21 cellular contexts compared by ENCODE assay signal in genomic region chr2:174094542-174094941, GRCh38.
DNase-seq lines count a peak whose midpoint lies in the region; FAIRE-seq and TF ChIP-seq lines count a peak whose summit lies in the region.
"Had no signal": no experiment of that assay in that cellular context is flagged by ENCODE, and none has a peak within 500 bp of the region (broad histone marks: within the 10 kb centered on the region; RNA-seq: fewer than 3 reads in every experiment).

No MANE protein-coding gene starts in this region.

- WGBS in ovary, 3 donors = 93% methylated on average over 5 of the region's 5 CpGs

- H3K9me3 ChIP-seq in HAP-1 (no peaks in the 10 kb centered on the region; the same call in 1 of the 2 replicates), kidney (ENCODE audit: control insufficient read depth in 1 of 2, low read length in 2 of 2) (no peaks in the 10 kb centered on the region), ovary (no peaks in the 10 kb centered on the region)
- H3K9me3 ChIP-seq: BLaER1 had no signal

- TF ChIP-seq POLR2A in ovary (IDR thresholded peaks at IDR 0.05) = no peak

- peak overlapping the region; percentile 10 for H3K27ac Mint-ChIP-seq in progenitor cell of endocrine pancreas
- H3K27ac Mint-ChIP-seq: B cell; CD4-positive, CD25-positive, alpha-beta regulatory T cell; CD8-positive, alpha-beta memory T cell; HFFc6 had no signal

- H3K9ac ChIP-seq in kidney (ENCODE audit: low read length in 2 of 2) = no peak overlapping the region
- H3K9ac ChIP-seq: BLaER1, GM23248 had no signal

- H3K27me3 Mint-ChIP-seq in progenitor cell of endocrine pancreas = no peaks in the 10 kb centered on the region
- H3K27me3 Mint-ChIP-seq: B cell; CD4-positive, CD25-positive, alpha-beta regulatory T cell; CD8-positive, alpha-beta memory T cell had no signal

- H3K36me3 ChIP-seq in HAP-1 (replicated peaks) = no peaks in the 10 kb centered on the region
- no peaks in the 10 kb centered on the region for H3K36me3 ChIP-seq in kidney (ENCODE audit: control insufficient read depth in 1 of 2, insufficient read depth in 2 of 2, low read length in 2 of 2)
- no peaks in the 10 kb centered on the region for H3K36me3 ChIP-seq in ovary

- TF ChIP-seq CTCF in kidney (IDR thresholded peaks at IDR 0.05; ENCODE audit: borderline replicate concordance, extremely low read depth, insufficient read depth) (no peak), progenitor cell of endocrine pancreas (IDR thresholded peaks at IDR 0.05; ENCODE audit: unreplicated experiment) (no peak), ovary (IDR thresholded peaks at IDR 0.05) (no peak)

- in situ Hi-C loops in HAP-1 (cut with MboI; ENCODE audit: low sequenced_read_pairs) = no loop called here

- H3K9me3 Mint-ChIP-seq in progenitor cell of endocrine pancreas (ENCODE audit: low read depth) = no peaks in the 10 kb centered on the region
- H3K9me3 Mint-ChIP-seq: CD4-positive, CD25-positive, alpha-beta regulatory T cell; CD8-positive, alpha-beta memory T cell; HFFc6 had no signal

- no peaks in the 10 kb centered on the region for H3K27me3 ChIP-seq in HAP-1 (ENCODE audit: low read depth)
- H3K27me3 ChIP-seq in ovary = no peaks in the 10 kb centered on the region
- H3K27me3 ChIP-seq: BLaER1 had no signal

- peaks cover 13% of the 10 kb centered on the region for H3K36me3 Mint-ChIP-seq in progenitor cell of endocrine pancreas (ENCODE audit: insufficient read depth)

- H3K4me3 Mint-ChIP-seq in progenitor cell of endocrine pancreas (ENCODE audit: low read depth) = no peak overlapping the region
- H3K4me3 Mint-ChIP-seq: B cell; CD4-positive, CD25-positive, alpha-beta regulatory T cell; CD8-positive, alpha-beta memory T cell; HFFc6 had no signal

- intact Hi-C loops in kidney (cut with DNase I) (no loop called here), ovary (cut with DNase I) (no loop called here)

- H3K4me3 ChIP-seq in HAP-1 (no peak overlapping the region), kidney (ENCODE audit: low read length in 2 of 2) (no peak overlapping the region), ovary (no peak overlapping the region)
- H3K4me3 ChIP-seq: BLaER1, GM12878, GM23248 had no signal

- DNase-seq in HAP-1 (ENCODE audit: low spot score in 2 of 2) (peak; percentile 25 to 60), HTR-8/SVneo (ENCODE audit: insufficient read length, low spot score) (no peak), kidney (no peak), progenitor cell of endocrine pancreas (ENCODE audit: low spot score, unreplicated experiment) (no peak), NCI-H2029 treated with DMSO at 0.1 percent for 48 hours (lab: John Stamatoyannopoulos, UW) (no peak), ovary (no peak)
- DNase-seq: CD4-positive, CD25-positive, alpha-beta regulatory T cell; CD8-positive, alpha-beta memory T cell; DMS 273 treated with DMSO at 0.1 percent for 48 hours; DMS79; EL; GDM1; GM23248; H7; HFFc6 had no signal

- H3K4me1 Mint-ChIP-seq in progenitor cell of endocrine pancreas (ENCODE audit: low read depth) = no peaks in the 10 kb centered on the region
- H3K4me1 Mint-ChIP-seq: B cell; CD8-positive, alpha-beta memory T cell had no signal

- no peak overlapping the region for H3K27ac ChIP-seq in kidney (ENCODE audit: low read depth in 2 of 2, low read length in 2 of 2)
- no peak overlapping the region for H3K27ac ChIP-seq in ovary
- H3K27ac ChIP-seq: BLaER1, C4-2B, GM23248 had no signal

- TF ChIP-seq EP300 in ovary (IDR thresholded peaks at IDR 0.05) = no peak

- H3K4me1 ChIP-seq in HAP-1 (peaks cover 18% of the 10 kb centered on the region), kidney (ENCODE audit: control insufficient read depth in 1 of 2, insufficient read depth in 1 of 2, low read depth in 1 of 2, low read length in 2 of 2) (no peaks in the 10 kb centered on the region), ovary (ENCODE audit: insufficient read depth) (no peaks in the 10 kb centered on the region)
- H3K4me1 ChIP-seq: BLaER1 had no signal

- FAIRE-seq in HTR-8/SVneo (lab: Jason Lieb, UNC) = peak; percentile 9
- FAIRE-seq in kidney (lab: Jason Lieb, UNC) = peak; percentile 57
- FAIRE-seq: D721Med, GM12878, GM19239 had no signal

Comparison
In these comparisons a context has a peak if more than half of its experiments do, and no peak if none do; other contexts are left out.
1. DNase-seq: peak in HAP-1 (2 of 2); none in HTR-8/SVneo (single experiment), kidney (single experiment), progenitor cell of endocrine pancreas (single experiment), NCI-H2029 treated with DMSO at 0.1 percent for 48 hours (single experiment) and ovary (0 of 5).